8 cellular contexts compared by ENCODE assay signal in the genomic region with DNA sequence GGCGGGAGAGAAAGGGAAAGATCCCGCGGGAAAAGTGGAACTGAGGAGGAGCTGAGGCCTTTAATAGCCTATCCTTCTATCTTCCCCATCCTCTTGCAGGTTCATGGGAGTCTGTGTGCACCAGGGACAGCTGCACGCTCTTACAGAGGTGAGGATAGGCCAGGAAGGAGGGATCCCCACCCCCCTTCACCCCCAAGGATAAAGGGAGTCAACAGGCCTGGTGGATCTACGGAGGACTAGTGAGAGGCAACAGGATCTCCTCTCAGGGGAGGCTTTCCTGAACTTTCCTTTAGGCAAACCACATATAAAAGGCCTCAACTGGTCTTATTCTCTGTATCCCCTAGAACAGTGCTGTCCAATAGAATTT. TPM values are rescaled to one million over a fixed set of nuclear protein-coding genes. Genes with fewer than 3 reads are reported as not detected.
DNase-seq lines count a peak whose midpoint lies in the region; ATAC-seq and TF ChIP-seq lines count a peak whose summit lies in the region.

No MANE protein-coding gene starts in this region.

- DNase-seq in AG04449 (ENCODE audit: low read depth, low spot score) (no peak), HFFc6 (no peak), body of pancreas (no peak), mesothelial cell of epicardium (ENCODE audit: low spot score in 2 of 2, unreplicated experiment in 2 of 2) (no peak), amniotic stem cell (lab: John Stamatoyannopoulos, UW) (no peak), dedifferentiated amniotic fluid mesenchymal stem cell (ENCODE audit: extremely low spot score) (no peak), GM13976 (ENCODE audit: low spot score) (no peak)

- peak overlapping the region in 2 of 4 donors; percentile 67 to 88 for H3K27ac ChIP-seq in body of pancreas

- WGBS in body of pancreas, 2 donors: 15 to 16% methylated on average over 5 of the region's 5 CpGs

- TF ChIP-seq POLR2A in body of pancreas (IDR thresholded peaks at IDR 0.05): no peak

- H3K4me3 Mint-ChIP-seq in HFFc6: peak overlapping the region; percentile 89
- H3K4me3 Mint-ChIP-seq in mesothelial cell of epicardium: peak overlapping the region; percentile 72

- POLR2A ChIA-PET in AG04449 (lab: Yijun Ruan, JAX): interaction anchor here (0.8 kb wide), 1 partner anchor 116 kb away, joined by 5 read pairs; a partner anchor contains a TSS

- H3K27me3 ChIP-seq in body of pancreas: no peaks in the 10 kb centered on the region

- H3K4me1 Mint-ChIP-seq in HFFc6 (ENCODE audit: low read depth) (peaks cover 32% of the 10 kb centered on the region), mesothelial cell of epicardium (peaks cover 29% of the 10 kb centered on the region)

- intact Hi-C loops in body of pancreas (cut with DNase I): no loop called here

- CTCF ChIA-PET in AG04449 (lab: Yijun Ruan, JAX): interaction anchor here (1.2 kb wide), 2 partner anchors 52 to 55 kb away, joined by 3 to 4 read pairs; no protein-coding TSS in a partner anchor

- H3K9me3 ChIP-seq in body of pancreas: no peaks in the 10 kb centered on the region

- H3K36me3 ChIP-seq in body of pancreas (replicated peaks in 1 of 2; ENCODE audit: insufficient read depth in 1 of 2, low read depth in 2 of 2): peaks cover 0 to 2% of the 10 kb centered on the region in 2 donors

- TF ChIP-seq CTCF in AG04449 (IDR thresholded peaks at IDR 0.05; ENCODE audit: insufficient read depth, low read length, missing control alignments) (no peak), HFFc6 (IDR thresholded peaks at IDR 0.05) (no peak), body of pancreas (IDR thresholded peaks at IDR 0.05) (no peak), mesothelial cell of epicardium (IDR thresholded peaks at IDR 0.05; ENCODE audit: unreplicated experiment) (no peak), GM13976 (IDR thresholded peaks at IDR 0.05; ENCODE audit: borderline replicate concordance, control extremely low read depth, extremely low read depth, insufficient read depth, missing control alignments) (no peak)

- H3K9me3 Mint-ChIP-seq in HFFc6: no peaks in the 10 kb centered on the region
- no peaks in the 10 kb centered on the region for H3K9me3 Mint-ChIP-seq in mesothelial cell of epicardium

- H3K36me3 Mint-ChIP-seq in HFFc6 (ENCODE audit: low read depth) (peaks cover 4% of the 10 kb centered on the region; the same call in 1 of the 2 replicates), mesothelial cell of epicardium (peaks cover 18% of the 10 kb centered on the region)

- peaks cover 26% of the 10 kb centered on the region for H3K4me1 ChIP-seq in body of pancreas

- peak overlapping the region; percentile 26 for H3K27ac Mint-ChIP-seq in HFFc6
- peak overlapping the region; percentile 21 for H3K27ac Mint-ChIP-seq in mesothelial cell of epicardium

- no peaks in the 10 kb centered on the region; the same call in 1 of the 2 replicates for H3K27me3 Mint-ChIP-seq in HFFc6 (ENCODE audit: insufficient read depth)
- H3K27me3 Mint-ChIP-seq in mesothelial cell of epicardium (ENCODE audit: low read depth): no peaks in the 10 kb centered on the region

- ATAC-seq in body of pancreas (no peak), HG03469 (IDR thresholded peaks at IDR 0.05; ENCODE audit: unreplicated experiment) (no peak)

- peak overlapping the region; percentile 72 for H3K4me3 ChIP-seq in AG04449 (ENCODE audit: low read depth, low read length)
- H3K4me3 ChIP-seq in body of pancreas: peak overlapping the region; percentile 9 to 49

- in situ Hi-C loops in GM13976 (cut with MboI; ENCODE audit: low sequenced_read_pairs, unreplicated experiment): no loop called here

RNA-seq across cellular contexts. Expression of a gene that starts 1.1 kb away (rescaled TPM):
- 10 to 100 TPM; 25.4 to 33.2 (median 28.5) TPM for total RNA-seq in HFFc6 (2021; fragmentation: NEBNext Ultra II Directional; extraction: Animal tissue kit (Norgen Biotek cat#: 25700))
- 10 to 100 TPM; 13.0 to 20.1 TPM for total RNA-seq in body of pancreas
- 48.7 to 52.9 TPM (median 49.0 TPM) in 3 replicates for total RNA-seq in mesothelial cell of epicardium

RNA-seq across cellular contexts. Expression of a gene that starts 12.1 kb away (rescaled TPM):
- total RNA-seq in HFFc6 (2021; fragmentation: NEBNext Ultra II Directional; extraction: Animal tissue kit (Norgen Biotek cat#: 25700)): under 1 TPM; 0.37 to 0.87 (median 0.49) TPM
- 1 to 10 TPM; 3.3 to 3.9 TPM for total RNA-seq in body of pancreas
- 4.2 to 5.2 TPM (median 4.7 TPM) in 3 replicates for total RNA-seq in mesothelial cell of epicardium

RNA-seq across cellular contexts. Expression of a gene that starts 44.6 kb away (rescaled TPM):
- total RNA-seq in HFFc6 (2021; fragmentation: NEBNext Ultra II Directional; extraction: Animal tissue kit (Norgen Biotek cat#: 25700)): not detected
- total RNA-seq in body of pancreas (under 1 TPM in 1 of 2 donors, not detected in 1; 0.26 TPM), mesothelial cell of epicardium (not detected in 3 replicates)

RNA-seq across cellular contexts. Expression of a gene that starts 51.7 kb away (rescaled TPM):
- over 10,000 TPM in 5 of 6 experiments, 1,000 to 10,000 TPM in 1; 9,197 to 39,404 (median 23,537) TPM for total RNA-seq in HFFc6 (2021; fragmentation: NEBNext Ultra II Directional; extraction: Animal tissue kit (Norgen Biotek cat#: 25700))
- 1,000 to 10,000 TPM in 1 of 2 donors, 100 to 1,000 TPM in 1; 887 to 2,577 TPM for total RNA-seq in body of pancreas
- 20,234 to 21,305 TPM (median 21,148 TPM) in 3 replicates for total RNA-seq in mesothelial cell of epicardium

RNA-seq across cellular contexts. Expression of a gene that starts 52.0 kb away (rescaled TPM):
- total RNA-seq in HFFc6 (2021; fragmentation: NEBNext Ultra II Directional; extraction: Animal tissue kit (Norgen Biotek cat#: 25700)): 10 to 100 TPM; 22.5 to 29.8 (median 24.6) TPM
- total RNA-seq in body of pancreas (10 to 100 TPM; 15.8 to 42.2 TPM), mesothelial cell of epicardium (16.7 to 17.8 TPM (median 17.0 TPM) in 3 replicates)
